In the genomic region with DNA sequence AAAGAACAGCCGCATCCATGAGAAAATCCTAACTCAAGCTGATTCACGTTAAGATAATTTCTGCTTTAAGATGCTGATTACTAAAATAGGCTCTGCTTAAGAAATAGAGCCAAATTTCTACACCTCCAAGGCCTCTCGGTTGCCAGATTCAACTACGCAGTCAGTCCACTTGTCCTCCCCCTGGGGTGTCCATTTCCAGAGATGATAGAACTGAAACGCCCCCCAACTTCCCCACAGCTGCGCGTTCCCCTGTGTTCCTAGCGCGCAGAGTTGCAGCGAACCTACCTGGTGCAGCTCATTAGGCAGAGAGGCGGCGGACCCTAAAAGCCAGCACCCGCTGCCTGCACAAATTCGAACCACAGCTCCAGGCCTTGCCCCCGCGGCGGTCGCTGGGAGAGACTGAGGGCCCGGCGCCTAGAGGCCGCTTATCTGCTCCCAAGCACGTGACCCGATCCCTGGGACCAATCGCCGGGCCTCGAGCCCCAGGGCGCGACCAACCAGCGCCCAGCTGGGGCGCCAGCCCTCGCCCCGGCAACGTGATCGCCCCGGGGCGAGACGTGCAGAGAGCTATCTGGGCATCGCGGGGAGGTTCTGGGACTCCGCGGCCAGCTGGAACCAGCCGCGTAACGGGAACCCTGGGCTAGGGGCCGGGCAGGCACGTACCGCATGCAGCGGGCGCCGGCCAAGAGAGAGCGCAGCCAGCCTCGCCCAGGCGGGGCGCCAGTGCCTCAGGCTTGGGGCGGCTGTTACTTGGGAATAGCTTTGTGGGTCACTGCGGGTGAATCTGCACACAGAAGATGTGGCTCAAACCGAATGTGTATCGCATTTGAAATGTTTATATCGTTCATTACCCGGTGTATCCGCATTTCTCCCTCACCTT, we compare ENCODE assay signal across 8 cellular contexts. TPM values are rescaled to one million over a fixed set of nuclear protein-coding genes. Genes with fewer than 3 reads are reported as not detected.
A peak's percentile ranks its signal among the peaks of the same experiment; 100 is the strongest.
DNase-seq lines count a peak whose midpoint lies in the region; ATAC-seq and TF ChIP-seq lines count a peak whose summit lies in the region.

Gene PPP1R3C, minus strand, starts transcription at position 401 of the 880 bp plus-strand sequence. Its CDS starts 102 bp downstream, at position 299.

- H3K27me3 ChIP-seq in adrenal gland (no peaks in the 10 kb centered on the region), transverse colon (peaks cover 22% of the 10 kb centered on the region)

- DNase-seq in AG20443 (ENCODE audit: low spot score) (peak; percentile 98), HK-2 (ENCODE audit: unreplicated experiment) (peak; percentile 99), RWPE1 (ENCODE audit: low spot score) (peak; percentile 91), adrenal gland (peak; percentile 91 to 96 (median 94)), Right ventricle myocardium superior (peak; percentile 95), nucleus accumbens (lab: John Stamatoyannopoulos, UW) (peak; percentile 39 to 95 (median 89)), transverse colon (peak; percentile 79)

- H3K4me1 ChIP-seq in adrenal gland (replicated peaks in 1 of 2): peaks cover 4 to 50% of the 10 kb centered on the region in 2 donors
- H3K4me1 ChIP-seq in transverse colon: peaks cover 0 to 26% (median 4%) of the 10 kb centered on the region in 4 donors

- H3K27ac ChIP-seq in RWPE1: peak within 1 kb of the TSS; percentile 86
- H3K27ac ChIP-seq in adrenal gland: peak within 1 kb of the TSS in 4 of 5 donors; percentile 60 to 88 (median 79)
- H3K27ac ChIP-seq in transverse colon: peak within 1 kb of the TSS; percentile 72 to 87 (median 77)

- intact Hi-C loops in adrenal gland (cut with DNase I): no loop called here
- intact Hi-C loops in Right ventricle myocardium superior (cut with DNase I): no loop called here
- intact Hi-C loops in transverse colon (cut with DNase I; ENCODE audit: low total_unique reads): loop anchor here (5.0 to 10.0 kb wide), 2 partner anchors 46 to 248 kb away; no protein-coding TSS in a partner anchor

- ATAC-seq in GM19324 (IDR thresholded peaks at IDR 0.05; ENCODE audit: low FRiP score, unreplicated experiment): peak; percentile 67
- peak; percentile 95 for ATAC-seq in Right ventricle myocardium superior (ENCODE audit: poor library complexity)

- H3K36me3 ChIP-seq in adrenal gland (replicated peaks in 1 of 2) (peaks cover 0 to 13% of the 10 kb centered on the region in 2 donors), transverse colon (no peaks in the 10 kb centered on the region)

- no peak for TF ChIP-seq EP300 in transverse colon (IDR thresholded peaks at IDR 0.05; ENCODE audit: low read depth)

- TF ChIP-seq POLR2A in adrenal gland (IDR thresholded peaks at IDR 0.05) (peak; percentile 86 to 96), transverse colon (IDR thresholded peaks at IDR 0.05) (peak; percentile 64)

- POLR2A ChIA-PET in RWPE1 (lab: Yijun Ruan, JAX; ENCODE audit: low non-redundant PET): interaction anchor here (0.6 to 1.4 kb wide), 4 partner anchors 20 to 265 kb away, joined by 3 to 11 read pairs (median 3); no protein-coding TSS in a partner anchor

- CTCF ChIA-PET in RWPE1 (lab: Yijun Ruan, JAX): interaction anchor here (0.5 to 2.7 kb wide), 14 partner anchors 11 to 277 kb away, joined by 3 to 29 read pairs (median 4); no protein-coding TSS in a partner anchor

- TF ChIP-seq CTCF in RWPE1 (conservative IDR thresholded peaks at IDR 0.05; ENCODE audit: low read depth) (peak; percentile 78), adrenal gland (IDR thresholded peaks at IDR 0.05) (peak in 5 of 6 experiments; percentile 9 to 35 (median 29)), transverse colon (IDR thresholded peaks at IDR 0.05) (peak in 3 of 5 experiments; percentile 10 to 18 (median 15))

- H3K4me3 ChIP-seq in adrenal gland (peak within 1 kb of the TSS in 3 of 4 donors; percentile 19 to 78 (median 55)), transverse colon (peak within 1 kb of the TSS; percentile 24 to 52 (median 35))

- H3K9me3 ChIP-seq in adrenal gland (replicated peaks in 1 of 3) (no peaks in the 10 kb centered on the region), transverse colon (no peaks in the 10 kb centered on the region)

- WGBS in adrenal gland, 4 donors: 1 to 7% (median 3%) methylated on average over 30 to 61 of the region's 61 CpGs
- 0 to 4% methylated on average over 1 to 58 of the region's 61 CpGs for WGBS in transverse colon (ENCODE audit: low coverage in 1 of 2), 2 donors

- in situ Hi-C loops in transverse colon (cut with MboI; ENCODE audit: low pct_ligation_motif_present in 1 of 4, low pct_unique_long_range_greater_than_20kb in 1 of 4, low sequenced_read_pairs in 3 of 4): loop anchor here in 3 of 4 donors (10.0 to 25.0 kb wide), 6 partner anchors 138 to 346 kb away; no protein-coding TSS in a partner anchor

RNA-seq across cellular contexts. Expression of gene PPP1R3C, which starts in this region (rescaled TPM):
- total RNA-seq in adrenal gland: 10 to 100 TPM; 10.9 to 52.9 (median 22.5) TPM
- polyA plus RNA-seq in adrenal gland: 10 to 100 TPM in 2 of 3 donors, 1 to 10 TPM in 1; 7.8 to 13.7 (median 11.7) TPM
- 135 TPM for total RNA-seq in Right ventricle myocardium superior
- 1 to 10 TPM; 1.1 to 4.6 (median 3.0) TPM for total RNA-seq in transverse colon

Comparison
In these comparisons a context has a peak if more than half of its experiments do, and no peak if none do; other contexts are left out.
1. Peak in every context shown above with its lines: DNase-seq, ATAC-seq, H3K4me3 ChIP-seq and H3K27ac ChIP-seq.
2. CTCF ChIP-seq: peak in every context shown above with its lines; median percentile 78 in RWPE1; 29 in adrenal gland; 15 in transverse colon.